ENCODE assay signal across 3 cellular contexts in genomic region chr13:47241446-47241845, GRCh38.
TF ChIP-seq lines count a peak whose summit lies in the region.

No MANE protein-coding gene starts in this region.

TF ChIP-seq in HepG2, 621 proteins besides CTCF, POLR2A, EP300 and RAD21:
- TF ChIP-seq ZNF7 (CRISPR knock-in tag; IDR thresholded peaks at IDR 0.05) (no peak), HMGA1 (CRISPR knock-in tag; conservative IDR thresholded peaks at IDR 0.05) (no peak), ZFP41 (CRISPR knock-in tag; IDR thresholded peaks at IDR 0.05; ENCODE audit: borderline replicate concordance) (no peak), CBX2 (IDR thresholded peaks at IDR 0.05; ENCODE audit: low read depth, low read length) (no peak), CBX2 (CRISPR knock-in tag; IDR thresholded peaks at IDR 0.05; ENCODE audit: low read depth) (no peak), FOXJ3 (CRISPR knock-in tag; IDR thresholded peaks at IDR 0.05; ENCODE audit: borderline replicate concordance) (no peak), KLF12 (CRISPR knock-in tag; IDR thresholded peaks at IDR 0.05; ENCODE audit: borderline replicate concordance) (no peak), PRDM15 (CRISPR knock-in tag; IDR thresholded peaks at IDR 0.05) (no peak), ESRRA (CRISPR knock-in tag; IDR thresholded peaks at IDR 0.05; ENCODE audit: low read depth) (no peak), HNRNPLL (IDR thresholded peaks at IDR 0.05; ENCODE audit: low read depth, low read length, poor library complexity, severe bottlenecking) (no peak), RAD51 (IDR thresholded peaks at IDR 0.05; ENCODE audit: borderline replicate concordance) (no peak), SP5 (CRISPR knock-in tag; IDR thresholded peaks at IDR 0.05; ENCODE audit: borderline replicate concordance, low read depth) (no peak), KDM5A (IDR thresholded peaks at IDR 0.05; ENCODE audit: borderline replicate concordance, low read length) (no peak), ZNF317 (CRISPR knock-in tag; IDR thresholded peaks at IDR 0.05) (no peak), ZNF34 (CRISPR knock-in tag; IDR thresholded peaks at IDR 0.05; ENCODE audit: borderline replicate concordance) (no peak)
- TF ChIP-seq, protein P1, sequence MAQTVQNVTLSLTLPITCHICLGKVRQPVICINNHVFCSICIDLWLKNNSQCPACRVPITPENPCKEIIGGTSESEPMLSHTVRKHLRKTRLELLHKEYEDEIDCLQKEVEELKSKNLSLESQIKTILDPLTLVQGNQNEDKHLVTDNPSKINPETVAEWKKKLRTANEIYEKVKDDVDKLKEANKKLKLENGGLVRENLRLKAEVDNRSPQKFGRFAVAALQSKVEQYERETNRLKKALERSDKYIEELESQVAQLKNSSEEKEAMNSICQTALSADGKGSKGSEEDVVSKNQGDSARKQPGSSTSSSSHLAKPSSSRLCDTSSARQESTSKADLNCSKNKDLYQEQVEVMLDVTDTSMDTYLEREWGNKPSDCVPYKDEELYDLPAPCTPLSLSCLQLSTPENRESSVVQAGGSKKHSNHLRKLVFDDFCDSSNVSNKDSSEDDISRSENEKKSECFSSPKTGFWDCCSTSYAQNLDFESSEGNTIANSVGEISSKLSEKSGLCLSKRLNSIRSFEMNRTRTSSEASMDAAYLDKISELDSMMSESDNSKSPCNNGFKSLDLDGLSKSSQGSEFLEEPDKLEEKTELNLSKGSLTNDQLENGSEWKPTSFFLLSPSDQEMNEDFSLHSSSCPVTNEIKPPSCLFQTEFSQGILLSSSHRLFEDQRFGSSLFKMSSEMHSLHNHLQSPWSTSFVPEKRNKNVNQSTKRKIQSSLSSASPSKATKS (CRISPR knock-in tag; IDR thresholded peaks at IDR 0.05), result no peak

TF ChIP-seq in IMR-90, 13 proteins besides CTCF, POLR2A, EP300 and RAD21:
- TF ChIP-seq NFE2L2 (IDR thresholded peaks at IDR 0.05; ENCODE audit: low read depth, low read length) (no peak), ELK1 (IDR thresholded peaks at IDR 0.05; ENCODE audit: borderline replicate concordance, low read depth, low read length) (no peak), CEBPB (IDR thresholded peaks at IDR 0.05; ENCODE audit: low read depth, low read length) (no peak), FOS (IDR thresholded peaks at IDR 0.05; ENCODE audit: low read depth, low read length) (no peak), SMC3 (IDR thresholded peaks at IDR 0.05; ENCODE audit: low read depth, low read length) (no peak), CHD1 (IDR thresholded peaks at IDR 0.05; ENCODE audit: low read depth, low read length) (no peak), BHLHE40 (IDR thresholded peaks at IDR 0.05; ENCODE audit: low read depth, low read length) (no peak)
- TF ChIP-seq, protein P2, sequence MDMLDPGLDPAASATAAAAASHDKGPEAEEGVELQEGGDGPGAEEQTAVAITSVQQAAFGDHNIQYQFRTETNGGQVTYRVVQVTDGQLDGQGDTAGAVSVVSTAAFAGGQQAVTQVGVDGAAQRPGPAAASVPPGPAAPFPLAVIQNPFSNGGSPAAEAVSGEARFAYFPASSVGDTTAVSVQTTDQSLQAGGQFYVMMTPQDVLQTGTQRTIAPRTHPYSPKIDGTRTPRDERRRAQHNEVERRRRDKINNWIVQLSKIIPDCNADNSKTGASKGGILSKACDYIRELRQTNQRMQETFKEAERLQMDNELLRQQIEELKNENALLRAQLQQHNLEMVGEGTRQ (IDR thresholded peaks at IDR 0.05; ENCODE audit: low read depth, low read length), result no peak

TF ChIP-seq in K562, 482 proteins besides CTCF, POLR2A, EP300 and RAD21:
- TF ChIP-seq NFE2 (IDR thresholded peaks at IDR 0.05; ENCODE audit: low read depth) (peak; percentile 20; the same call in 1 of the 2 replicates), BCOR (IDR thresholded peaks at IDR 0.05) (no peak)
